8 cellular contexts compared by ENCODE assay signal in the genomic region with DNA sequence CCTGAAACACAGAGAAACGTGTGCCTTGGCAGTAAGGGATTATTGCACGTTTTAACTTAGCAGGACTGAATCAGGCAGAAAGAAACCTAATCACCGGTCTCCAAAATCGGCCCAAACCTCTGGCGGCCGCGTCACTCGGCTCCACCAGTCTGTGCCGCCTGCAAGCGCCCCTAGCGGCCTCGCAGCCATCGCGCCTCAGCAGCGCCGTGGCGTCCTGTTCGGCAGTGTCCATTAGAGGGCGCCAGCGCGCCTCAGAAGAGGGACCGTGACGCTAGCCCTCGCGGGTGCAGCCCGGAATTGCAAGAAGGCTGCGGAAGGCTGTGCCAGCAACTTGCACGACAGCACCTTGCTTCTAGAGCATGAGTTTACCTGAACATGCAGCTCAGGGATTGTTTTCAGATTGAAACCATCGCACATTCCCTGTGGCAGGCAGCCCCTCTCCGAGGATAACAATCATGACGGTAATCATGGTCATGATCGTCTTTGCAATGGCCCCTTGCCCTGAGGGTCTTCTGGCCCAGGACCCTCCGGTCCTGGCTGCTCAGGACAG.
DNase-seq lines count a peak whose midpoint lies in the region; ATAC-seq and TF ChIP-seq lines count a peak whose summit lies in the region.

No MANE protein-coding gene starts in this region.

- DNase-seq in NCI-H1930 (lab: John Stamatoyannopoulos, UW) (peak; percentile 78 to 92), T-helper 22 cell (ENCODE audit: low read depth) (peak; percentile 82), astrocyte of the cerebellum (ENCODE audit: low read depth) (peak; percentile 89), hepatic stellate cell (ENCODE audit: low spot score) (peak; percentile 92), putamen (ENCODE audit: low spot score) (peak; percentile 92), uterus (peak; percentile 94 to 98)

- no peaks in the 10 kb centered on the region for H3K9me3 ChIP-seq in uterus

- H3K27ac ChIP-seq in uterus = peak overlapping the region; percentile 90 to 97

- in situ Hi-C loops in astrocyte of the cerebellum (cut with HindIII; ENCODE audit: low sequenced_read_pairs) = no loop called here

- no peaks in the 10 kb centered on the region for H3K36me3 ChIP-seq in uterus

- intact Hi-C loops in uterus (cut with DNase I; ENCODE audit: low total_unique reads) = loop anchor here (10.0 kb wide), 1 partner anchor 238 kb away; a partner anchor contains a TSS

- TF ChIP-seq CTCF in astrocyte of the cerebellum (IDR thresholded peaks at IDR 0.05; ENCODE audit: low read depth, low read length, missing control alignments) (peak; percentile 100), uterus (IDR thresholded peaks at IDR 0.05) (peak; percentile 100)

- no peaks in the 10 kb centered on the region for H3K4me1 ChIP-seq in uterus

- H3K27me3 ChIP-seq in uterus = no peaks in the 10 kb centered on the region

- peak overlapping the region; percentile 34 for H3K4me3 ChIP-seq in astrocyte of the cerebellum (ENCODE audit: low read depth, low read length)
- peak overlapping the region; percentile 28 to 37 for H3K4me3 ChIP-seq in uterus

- peak; percentile 98 for ATAC-seq in GM18502 (IDR thresholded peaks at IDR 0.05; ENCODE audit: poor library complexity, unreplicated experiment)
- peak; percentile 99 for ATAC-seq in HG02981 (IDR thresholded peaks at IDR 0.05; ENCODE audit: unreplicated experiment)

- peak; percentile 16 to 48 for TF ChIP-seq POLR2A in uterus (IDR thresholded peaks at IDR 0.05)

Comparison
In these comparisons a context has a peak if more than half of its experiments do, and no peak if none do; other contexts are left out.
1. Peak in every context shown above with its lines: DNase-seq, ATAC-seq, H3K4me3 ChIP-seq and H3K27ac ChIP-seq.